ENCODE assay signal across 34 cellular contexts in the genomic region with DNA sequence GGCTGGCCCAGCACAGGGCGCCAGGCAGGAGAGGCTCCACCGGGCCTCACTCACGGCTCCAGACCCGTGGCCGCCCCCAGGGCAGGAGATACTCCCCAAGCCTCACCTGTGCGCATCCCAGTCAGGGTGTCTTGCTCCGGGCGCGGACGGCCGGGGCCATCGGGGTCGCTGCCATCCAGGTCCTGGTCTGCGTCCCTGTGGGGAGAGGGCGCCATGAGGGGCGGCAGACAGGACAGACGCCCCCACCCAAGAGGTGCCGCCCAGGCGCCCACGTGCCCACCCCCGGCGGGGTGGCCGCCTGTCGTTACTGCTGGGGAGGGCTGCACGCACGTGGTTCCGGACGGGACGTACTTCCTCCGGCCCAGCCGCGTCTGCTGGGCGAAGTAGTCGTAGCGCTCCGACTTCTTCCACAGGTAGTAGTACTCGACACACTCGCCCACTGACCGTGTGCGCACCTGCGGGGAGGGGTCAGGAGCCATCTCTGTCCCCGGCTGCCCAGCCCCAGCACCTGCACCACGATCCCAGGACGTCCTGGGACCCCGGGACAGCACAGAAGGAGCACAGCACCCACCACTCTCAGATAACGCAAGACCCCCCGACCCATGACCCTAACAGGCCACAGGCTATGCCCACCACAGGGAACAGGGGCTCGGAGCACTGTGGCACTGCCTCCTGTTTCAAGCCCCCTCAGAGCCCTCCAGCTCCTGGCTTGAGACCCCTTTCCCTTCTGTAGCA. TPM values are rescaled to one million over a fixed set of nuclear protein-coding genes. Genes with fewer than 3 reads are reported as not detected.
DNase-seq lines count a peak whose midpoint lies in the region; ATAC-seq and TF ChIP-seq lines count a peak whose summit lies in the region.
"Had no signal": no experiment of that assay in that cellular context is flagged by ENCODE, and none has a peak within 500 bp of the region (broad histone marks: within the 10 kb centered on the region; RNA-seq: fewer than 3 reads in every experiment).

No MANE protein-coding gene starts in this region.

- TF ChIP-seq EP300 in stomach (IDR thresholded peaks at IDR 0.05): no peak

- peaks cover 5% of the 10 kb centered on the region for H3K4me1 Mint-ChIP-seq in endodermal cell
- H3K4me1 Mint-ChIP-seq: activated CD4-positive, alpha-beta memory T cell treated with anti-CD3 and anti-CD28 coated beads, Interleukin-2, amount 10 ng/mL, durations not matched to agents 7 days and 5 days; activated naive CD4-positive, alpha-beta T cell treated with anti-CD3 and anti-CD28 coated beads, Interleukin-2, amount 10 ng/mL, durations not matched to agents 7 days and 5 days; neural progenitor cell had no signal

- no peaks in the 10 kb centered on the region for H3K9me3 Mint-ChIP-seq in endodermal cell
- H3K9me3 Mint-ChIP-seq: activated CD4-positive, alpha-beta memory T cell treated with anti-CD3 and anti-CD28 coated beads, Interleukin-2, amount 10 ng/mL, durations not matched to agents 7 days and 5 days; activated naive CD4-positive, alpha-beta T cell treated with anti-CD3 and anti-CD28 coated beads, Interleukin-2, amount 10 ng/mL, durations not matched to agents 7 days and 5 days; activated T-helper 1 cell treated with anti-CD3 and anti-CD28 coated beads, Interleukin-12 subunit alpha, Interleukin-12 subunit beta, Interleukin-2, Interleukin-4 antibody, amounts not matched to agents 30 ng/mL and 10 ng/mL and 1 ng/mL, durations not matched to agents 14 hours and 24 hours and 36 hours; neural progenitor cell; T-helper 1 cell treated with Interleukin-12 subunit alpha and Interleukin-12 subunit beta and Interleukin-4 antibody, amounts not matched to agents 30 μg/mL and 1 μg/mL, for 36 hours; type B pancreatic cell had no signal

- ATAC-seq in HG02798 (IDR thresholded peaks at IDR 0.05; ENCODE audit: poor library complexity, unreplicated experiment): no peak
- ATAC-seq: activated CD4-positive, CD25-positive, alpha-beta regulatory T cell treated with anti-CD3 and anti-CD28 coated beads, Interleukin-2, amount 50 U/mL, for 24 hours; foreskin keratinocyte had no signal

- H3K36me3 ChIP-seq in endodermal cell (ENCODE audit: control insufficient read depth, insufficient read depth, low read length): peaks cover 43% of the 10 kb centered on the region
- peaks cover 23% of the 10 kb centered on the region for H3K36me3 ChIP-seq in osteoblast (ENCODE audit: insufficient read depth, low read length)
- peaks cover 54 to 84% (median 82%) of the 10 kb centered on the region in 4 donors for H3K36me3 ChIP-seq in stomach
- H3K36me3 ChIP-seq: MG63, neural progenitor cell had no signal

- intact Hi-C loops in stomach (cut with DNase I; ENCODE audit: low total_unique reads): no loop called here

- no peaks in the 10 kb centered on the region for H3K27me3 Mint-ChIP-seq in endodermal cell (ENCODE audit: insufficient read depth)
- H3K27me3 Mint-ChIP-seq: activated CD4-positive, alpha-beta memory T cell treated with anti-CD3 and anti-CD28 coated beads, Interleukin-2, amount 10 ng/mL, durations not matched to agents 7 days and 5 days; activated naive CD4-positive, alpha-beta T cell treated with anti-CD3 and anti-CD28 coated beads, Interleukin-2, amount 10 ng/mL, durations not matched to agents 7 days and 5 days; type B pancreatic cell had no signal

- DNase-seq in activated effector memory CD4-positive, alpha-beta T cell treated with anti-CD3 and anti-CD28 coated beads, Interleukin-2, amount 50 U/mL, for 16 hours: peak; percentile 50
- no peak for DNase-seq in activated effector memory CD4-positive, alpha-beta T cell treated with Interleukin-2 at 50 U/mL for 16 hours
- DNase-seq in endodermal cell (no peak), osteoblast (ENCODE audit: insufficient read length, low spot score, missing footprints) (peak; percentile 69), stomach (peak; percentile 8), islet precursor cell (no peak), DMS 273 (lab: John Stamatoyannopoulos, UW; ENCODE audit: unreplicated experiment) (no peak)
- DNase-seq: 8988T; activated CD4-positive, alpha-beta memory T cell treated with anti-CD3 and anti-CD28 coated beads, Interleukin-2, amount 10 ng/mL, durations not matched to agents 7 days and 5 days; activated CD8-positive, alpha-beta memory T cell treated with anti-CD3 and anti-CD28 coated beads, Interleukin-2, amount 50 U/mL, for 4 hours; activated naive CD4-positive, alpha-beta T cell treated with anti-CD3 and anti-CD28 coated beads, Interleukin-2, amount 10 ng/mL, durations not matched to agents 7 days and 5 days; adrenal gland; Caco-2; dermis blood vessel endothelial cell; esophagus squamous epithelium; foreskin keratinocyte; KG1; MG63; NCI-H1105; NCI-H187; NCI-H510A; OCI-M1; sigmoid colon; stimulated activated CD4-positive, alpha-beta T cell treated with anti-CD3 and anti-CD28 coated beads, Interleukin-4, amount 100 ng/mL, for 24 hours had no signal

- H3K27me3 ChIP-seq in endodermal cell (ENCODE audit: control insufficient read depth, insufficient read depth, low read length, poor library complexity, severe bottlenecking): no peaks in the 10 kb centered on the region
- no peaks in the 10 kb centered on the region for H3K27me3 ChIP-seq in osteoblast (ENCODE audit: insufficient read depth, low read length)
- H3K27me3 ChIP-seq in stomach: no peaks in the 10 kb centered on the region
- H3K27me3 ChIP-seq: adrenal gland, esophagus squamous epithelium, foreskin keratinocyte, MG63, neural progenitor cell, sigmoid colon had no signal

- 95 to 98% methylated on average over 42 to 48 of the region's 48 CpGs for WGBS in endodermal cell (ENCODE audit: insufficient coverage in 1 of 2, insufficient read length in 1 of 2), 2 experiments
- WGBS in stomach, 5 donors: 89 to 97% (median 93%) methylated on average over 30 to 48 of the region's 48 CpGs

- H3K4me2 ChIP-seq in osteoblast (ENCODE audit: insufficient read depth, low read length): no peak overlapping the region
- H3K4me2 ChIP-seq: neural progenitor cell had no signal

- peaks cover 31% of the 10 kb centered on the region for H4K20me1 ChIP-seq in osteoblast (ENCODE audit: insufficient read depth, low read length)

- no peak for TF ChIP-seq CTCF in endodermal cell (conservative IDR thresholded peaks at IDR 0.05)
- no peak for TF ChIP-seq CTCF in osteoblast (IDR thresholded peaks at IDR 0.05; ENCODE audit: extremely low read depth, low read depth, low read length)
- TF ChIP-seq CTCF in stomach (IDR thresholded peaks at IDR 0.05): no peak

- peaks cover 30% of the 10 kb centered on the region for H3K79me2 ChIP-seq in osteoblast (ENCODE audit: insufficient read depth, low read length)

- no peak overlapping the region for H3K9ac ChIP-seq in endodermal cell (ENCODE audit: extremely low read depth, low read length, poor library complexity, severe bottlenecking)
- H3K9ac ChIP-seq: neural progenitor cell had no signal

- no peaks in the 10 kb centered on the region for H3K4me1 ChIP-seq in endodermal cell (ENCODE audit: control insufficient read depth, insufficient read depth, low read length)
- H3K4me1 ChIP-seq in osteoblast (ENCODE audit: insufficient read depth, low read length): no peaks in the 10 kb centered on the region
- H3K4me1 ChIP-seq in stomach: no peaks in the 10 kb centered on the region
- H3K4me1 ChIP-seq: adrenal gland, Caco-2, esophagus squamous epithelium, foreskin keratinocyte, neural progenitor cell, prostate gland, sigmoid colon had no signal

- H3K36me3 Mint-ChIP-seq in endodermal cell (ENCODE audit: low read depth): peaks cover 47% of the 10 kb centered on the region

- no peak overlapping the region for H2AFZ ChIP-seq in osteoblast (ENCODE audit: low read length)
- H2AFZ ChIP-seq: neural progenitor cell had no signal

- H3K4me3 ChIP-seq in endodermal cell (ENCODE audit: low read length) (no peak overlapping the region), osteoblast (ENCODE audit: insufficient read depth, low read length) (no peak overlapping the region), stomach (peak overlapping the region in 3 of 4 donors; percentile 1 to 24 (median 19))
- H3K4me3 ChIP-seq: adrenal gland, MG63, neural progenitor cell, prostate gland, SK-N-MC had no signal

- no peaks in the 10 kb centered on the region for H3K9me3 ChIP-seq in endodermal cell (ENCODE audit: control insufficient read depth, low read length)
- no peaks in the 10 kb centered on the region for H3K9me3 ChIP-seq in osteoblast (ENCODE audit: low read depth, low read length)
- H3K9me3 ChIP-seq in stomach: no peaks in the 10 kb centered on the region
- H3K9me3 ChIP-seq: adrenal gland, Caco-2, esophagus squamous epithelium, MG63, prostate gland, sigmoid colon had no signal

- H3K27ac ChIP-seq in endodermal cell (ENCODE audit: low read depth, low read length) (no peak overlapping the region), osteoblast (ENCODE audit: low read depth, low read length) (no peak overlapping the region), stomach (peak overlapping the region in 1 of 5 donors; percentile 25)
- H3K27ac ChIP-seq: adrenal gland, C4-2B, foreskin keratinocyte, neural progenitor cell, prostate gland, sigmoid colon, SK-N-MC had no signal

- no peak overlapping the region for H3K4me3 Mint-ChIP-seq in endodermal cell
- H3K4me3 Mint-ChIP-seq: activated CD4-positive, alpha-beta memory T cell treated with anti-CD3 and anti-CD28 coated beads, Interleukin-2, amount 10 ng/mL, durations not matched to agents 7 days and 5 days; activated naive CD4-positive, alpha-beta T cell treated with anti-CD3 and anti-CD28 coated beads, Interleukin-2, amount 10 ng/mL, durations not matched to agents 7 days and 5 days; activated T-helper 1 cell treated with anti-CD3 and anti-CD28 coated beads, Interleukin-12 subunit alpha, Interleukin-12 subunit beta, Interleukin-2, Interleukin-4 antibody, amounts not matched to agents 30 ng/mL and 10 ng/mL and 1 ng/mL, durations not matched to agents 14 hours and 24 hours and 36 hours; neural progenitor cell; T-helper 1 cell treated with Interleukin-12 subunit alpha and Interleukin-12 subunit beta and Interleukin-4 antibody, amounts not matched to agents 30 μg/mL and 1 μg/mL, for 36 hours; type B pancreatic cell had no signal

- H3K27ac Mint-ChIP-seq in endodermal cell: peak overlapping the region; percentile 26
- H3K27ac Mint-ChIP-seq: activated CD4-positive, alpha-beta memory T cell treated with anti-CD3 and anti-CD28 coated beads, Interleukin-2, amount 10 ng/mL, durations not matched to agents 7 days and 5 days; activated naive CD4-positive, alpha-beta T cell treated with anti-CD3 and anti-CD28 coated beads, Interleukin-2, amount 10 ng/mL, durations not matched to agents 7 days and 5 days; activated T-helper 1 cell treated with anti-CD3 and anti-CD28 coated beads, Interleukin-12 subunit alpha, Interleukin-12 subunit beta, Interleukin-2, Interleukin-4 antibody, amounts not matched to agents 30 ng/mL and 10 ng/mL and 1 ng/mL, durations not matched to agents 14 hours and 24 hours and 36 hours; neural progenitor cell; T-helper 1 cell treated with Interleukin-12 subunit alpha and Interleukin-12 subunit beta and Interleukin-4 antibody, amounts not matched to agents 30 μg/mL and 1 μg/mL, for 36 hours; type B pancreatic cell had no signal

- TF ChIP-seq POLR2A in stomach (IDR thresholded peaks at IDR 0.05): no peak

RNA-seq across cellular contexts. Expression of gene PLPP2, which starts 17.4 kb away (rescaled TPM):
- total RNA-seq in endodermal cell: 10 to 100 TPM; 49.9 to 56.9 TPM
- 5.0 TPM for polyA plus RNA-seq in endodermal cell (2013, experiment 1 of 2)
- 5.8 TPM for polyA plus RNA-seq in endodermal cell (2013, experiment 2 of 2)
- total RNA-seq in osteoblast: 1.1 and 1.5 TPM in 2 replicates
- total RNA-seq in stomach: 100 to 1,000 TPM in 1 of 5 donors, 10 to 100 TPM in 4; 22.2 to 228 (median 46.4) TPM
- 10 to 100 TPM; 22.5 to 55.7 (median 28.4) TPM for polyA plus RNA-seq in stomach
- total RNA-seq: myocyte had no signal

RNA-seq across cellular contexts. Expression of gene MIER2, which starts 36.0 kb away (rescaled TPM):
- total RNA-seq in endodermal cell: 10 to 100 TPM; 50.5 to 51.3 TPM
- 42.8 TPM for polyA plus RNA-seq in endodermal cell (2013, experiment 1 of 2)
- 45.0 TPM for polyA plus RNA-seq in endodermal cell (2013, experiment 2 of 2)
- 10.9 and 14.8 TPM in 2 replicates for total RNA-seq in osteoblast
- 10 to 100 TPM in 4 of 5 donors, 1 to 10 TPM in 1; 5.8 to 29.6 (median 13.6) TPM for total RNA-seq in stomach
- 10 to 100 TPM in 2 of 3 donors, 1 to 10 TPM in 1; 8.4 to 13.4 (median 12.1) TPM for polyA plus RNA-seq in stomach

Comparison
In these comparisons a context has a peak if more than half of its experiments do, and no peak if none do; other contexts are left out.
1. DNase-seq: peak in activated effector memory CD4-positive, alpha-beta T cell treated with anti-CD3 and anti-CD28 coated beads, Interleukin-2, amount 50 U/mL, for 16 hours (single experiment), osteoblast (single experiment) and stomach (single experiment); none in activated effector memory CD4-positive, alpha-beta T cell treated with Interleukin-2 at 50 U/mL for 16 hours (single experiment), endodermal cell (single experiment), islet precursor cell (single experiment) and DMS 273 (single experiment).
2. H3K4me3 ChIP-seq: peak in stomach (3 of 4); none in endodermal cell (single experiment) and osteoblast (single experiment).